In genomic region chr15:62952969-62953368, GRCh38 we compare ENCODE assay signal across 15 cellular contexts.
A peak's percentile ranks its signal among the peaks of the same experiment; 100 is the strongest.
DNase-seq lines count a peak whose midpoint lies in the region; ATAC-seq and TF ChIP-seq lines count a peak whose summit lies in the region.
"Had no signal": no experiment of that assay in that cellular context is flagged by ENCODE, and none has a peak within 500 bp of the region (broad histone marks: within the 10 kb centered on the region; RNA-seq: fewer than 3 reads in every experiment).

No MANE protein-coding gene starts in this region.

- peak; percentile 32 for DNase-seq in WTC11 (ENCODE audit: low spot score)
- peak; percentile 33 for DNase-seq in iPS-NIHi11 (ENCODE audit: low spot score)
- no peak for DNase-seq in mucosa of descending colon
- peak; percentile 18 to 22 for DNase-seq in thyroid gland
- DNase-seq in H4 (ENCODE audit: low spot score) = no peak
- no peak for DNase-seq in activated T-cell treated with anti-CD3 and anti-CD28 coated beads, Interleukin-2, amount 50 U/mL, for 4 hours
- no peak for DNase-seq in stimulated activated CD8-positive, alpha-beta memory T cell treated with anti-CD3 and anti-CD28 coated beads, Interleukin-4, amount 100 ng/mL, for 48 hours
- DNase-seq: CD8-positive, alpha-beta memory T cell; DMS53; GM23248; HCEC 1CT; IMR-90; KG1 had no signal

- H3K27me3 ChIP-seq in thyroid gland = no peaks in the 10 kb centered on the region
- H3K27me3 ChIP-seq: BLaER1 had no signal

- CTCF ChIA-PET in WTC11 (lab: Charles Lee) = no interaction called here

- no peak for TF ChIP-seq CTCF in WTC11 (IDR thresholded peaks at IDR 0.05)
- no peak for TF ChIP-seq CTCF in mucosa of descending colon (IDR thresholded peaks at IDR 0.05)
- no peak for TF ChIP-seq CTCF in thyroid gland (IDR thresholded peaks at IDR 0.05)

- 0 out of 2 replicates have a peak, but pooled peaks cover 5% of the 10 kb centered on the region for H3K9me3 Mint-ChIP-seq in WTC11
- no peaks in the 10 kb centered on the region for H3K9me3 Mint-ChIP-seq in activated T-cell treated with anti-CD3 and anti-CD28 coated beads, Interleukin-2, amount 50 U/mL, for 4 hours

- no peaks in the 10 kb centered on the region for H3K4me1 ChIP-seq in mucosa of descending colon (ENCODE audit: low read depth)
- H3K4me1 ChIP-seq in thyroid gland = peaks cover 0 to 14% of the 10 kb centered on the region in 2 donors

- H3K36me3 ChIP-seq in mucosa of descending colon (ENCODE audit: low read depth) (no peaks in the 10 kb centered on the region), thyroid gland (no peaks in the 10 kb centered on the region)
- H3K36me3 ChIP-seq: BLaER1 had no signal

- H3K36me3 Mint-ChIP-seq in WTC11 = no peaks in the 10 kb centered on the region
- H3K36me3 Mint-ChIP-seq in activated T-cell treated with anti-CD3 and anti-CD28 coated beads, Interleukin-2, amount 50 U/mL, for 4 hours (ENCODE audit: insufficient read depth) = no peaks in the 10 kb centered on the region
- H3K36me3 Mint-ChIP-seq: CD8-positive, alpha-beta memory T cell had no signal

- H3K4me3 ChIP-seq in mucosa of descending colon = no peak overlapping the region
- H3K4me3 ChIP-seq in thyroid gland (replicated peaks in 1 of 3) = no peak overlapping the region
- H3K4me3 ChIP-seq: BLaER1, GM23248 had no signal

- no peak for TF ChIP-seq POLR2A in thyroid gland (IDR thresholded peaks at IDR 0.05)

- no peak overlapping the region for H3K27ac ChIP-seq in thyroid gland
- H3K27ac ChIP-seq: BLaER1, GM23248 had no signal

- no peaks in the 10 kb centered on the region; the same call in none of the 2 replicates for H3K27me3 Mint-ChIP-seq in WTC11 (ENCODE audit: low read depth)
- peaks cover 42% of the 10 kb centered on the region for H3K27me3 Mint-ChIP-seq in activated T-cell treated with anti-CD3 and anti-CD28 coated beads, Interleukin-2, amount 50 U/mL, for 4 hours (ENCODE audit: low read depth)

- H3K9me3 ChIP-seq in mucosa of descending colon (no peaks in the 10 kb centered on the region), thyroid gland (no peaks in the 10 kb centered on the region)
- H3K9me3 ChIP-seq: BLaER1 had no signal

- peaks cover 2% of the 10 kb centered on the region for H3K4me1 Mint-ChIP-seq in WTC11
- H3K4me1 Mint-ChIP-seq in activated T-cell treated with anti-CD3 and anti-CD28 coated beads, Interleukin-2, amount 50 U/mL, for 4 hours (ENCODE audit: low read depth) = no peaks in the 10 kb centered on the region
- H3K4me1 Mint-ChIP-seq: CD8-positive, alpha-beta memory T cell had no signal

- intact Hi-C loops in mucosa of descending colon (cut with DNase I, micrococcal nuclease) = no loop called here
- intact Hi-C loops in thyroid gland (cut with DNase I) = no loop called here

- ATAC-seq in WTC11 (peak; percentile 51; the same call in 1 of the 2 replicates), mucosa of descending colon (peak; percentile 41), HG02678 (IDR thresholded peaks at IDR 0.05; ENCODE audit: unreplicated experiment) (no peak)
- ATAC-seq in activated T-cell treated with anti-CD3 and anti-CD28 coated beads, Interleukin-2, amount 50 U/mL, for 4 hours = no peak

- WGBS in thyroid gland, 2 donors = 37 to 39% methylated on average over 22 to 27 of the region's 30 CpGs

- no peak overlapping the region for H3K4me3 Mint-ChIP-seq in WTC11
- no peak overlapping the region for H3K4me3 Mint-ChIP-seq in activated T-cell treated with anti-CD3 and anti-CD28 coated beads, Interleukin-2, amount 50 U/mL, for 4 hours
- H3K4me3 Mint-ChIP-seq: CD8-positive, alpha-beta memory T cell had no signal

- POLR2A ChIA-PET in WTC11 (lab: Charles Lee) = no interaction called here

- H3K27ac Mint-ChIP-seq in WTC11 = no peak overlapping the region
- H3K27ac Mint-ChIP-seq: CD8-positive, alpha-beta memory T cell had no signal

TF ChIP-seq in WTC11, 78 proteins besides CTCF, POLR2A, EP300 and RAD21:
- TF ChIP-seq ZNF396 (CRISPR knock-in tag; IDR thresholded peaks at IDR 0.05; ENCODE audit: borderline replicate concordance) (no peak), MXD4 (CRISPR knock-in tag; IDR thresholded peaks at IDR 0.05; ENCODE audit: borderline replicate concordance) (no peak), NR2C2 (CRISPR knock-in tag; IDR thresholded peaks at IDR 0.05) (no peak), ZNF232 (CRISPR knock-in tag; IDR thresholded peaks at IDR 0.05) (no peak), SMAD4 (CRISPR knock-in tag; IDR thresholded peaks at IDR 0.05) (no peak), ARID4B (CRISPR knock-in tag; IDR thresholded peaks at IDR 0.05; ENCODE audit: borderline replicate concordance) (no peak), ELF4 (CRISPR knock-in tag; IDR thresholded peaks at IDR 0.05; ENCODE audit: low read depth) (no peak), ZNF219 (CRISPR knock-in tag; IDR thresholded peaks at IDR 0.05; ENCODE audit: borderline replicate concordance) (no peak), USF1 (CRISPR knock-in tag; IDR thresholded peaks at IDR 0.05) (no peak), SOX15 (CRISPR knock-in tag; IDR thresholded peaks at IDR 0.05) (no peak), E2F5 (CRISPR knock-in tag; IDR thresholded peaks at IDR 0.05) (no peak), FOXJ3 (CRISPR knock-in tag; IDR thresholded peaks at IDR 0.05; ENCODE audit: borderline replicate concordance) (no peak), MYBL2 (CRISPR knock-in tag; IDR thresholded peaks at IDR 0.05) (no peak), NFYB (CRISPR knock-in tag; conservative IDR thresholded peaks at IDR 0.05; ENCODE audit: low read depth) (no peak), AR (CRISPR knock-in tag; IDR thresholded peaks at IDR 0.05) (no peak)

Comparison
In these comparisons a context has a peak if more than half of its experiments do, and no peak if none do; other contexts are left out.
1. ATAC-seq: peak in WTC11 (single experiment) and mucosa of descending colon (single experiment); none in HG02678 (single experiment) and activated T-cell treated with anti-CD3 and anti-CD28 coated beads, Interleukin-2, amount 50 U/mL, for 4 hours (0 of 2).
2. DNase-seq: peak in WTC11 (single experiment), iPS-NIHi11 (single experiment) and thyroid gland (2 of 2); none in mucosa of descending colon (0 of 3), H4 (single experiment), activated T-cell treated with anti-CD3 and anti-CD28 coated beads, Interleukin-2, amount 50 U/mL, for 4 hours (single experiment) and stimulated activated CD8-positive, alpha-beta memory T cell treated with anti-CD3 and anti-CD28 coated beads, Interleukin-4, amount 100 ng/mL, for 48 hours (single experiment).